Comparison of ENCODE assay signal across 8 cellular contexts in genomic region chr7:155380221-155380861, GRCh38.
A peak's percentile ranks its signal among the peaks of the same experiment; 100 is the strongest.
DNase-seq lines count a peak whose midpoint lies in the region; FAIRE-seq and TF ChIP-seq lines count a peak whose summit lies in the region.

No MANE protein-coding gene starts in this region.

- FAIRE-seq in H54 (lab: Jason Lieb, UNC) (no peak), urothelium cell line (lab: Jason Lieb, UNC) (no peak)

- peaks cover 22% of the 10 kb centered on the region for H3K27me3 ChIP-seq in SJCRH30

- no peak for TF ChIP-seq POLR2A in H54 (IDR thresholded peaks at IDR 0.05; ENCODE audit: low read depth, low read length)

- no peak overlapping the region for H3K4me3 ChIP-seq in SJCRH30

- in situ Hi-C loops in G401 (cut with HindIII; ENCODE audit: low sequenced_read_pairs) = no loop called here

- H3K4me1 ChIP-seq in SJCRH30 = no peaks in the 10 kb centered on the region

- intact Hi-C loops in posterior vena cava (cut with DNase I) = no loop called here

- DNase-seq in G401 (ENCODE audit: low spot score) (peak; percentile 91), H54 (ENCODE audit: insufficient read length, low spot score) (peak; percentile 94), M059J (ENCODE audit: low read depth) (peak; percentile 62), SJCRH30 (peak; percentile 73 to 79), glomerular endothelial cell (ENCODE audit: extremely low read depth, low read depth, low spot score) (peak; percentile 34), posterior vena cava (ENCODE audit: low spot score) (peak; percentile 91), urothelium cell line (ENCODE audit: low spot score) (peak; percentile 50)
- DNase-seq in activated naive CD4-positive, alpha-beta T cell (lab: John Stamatoyannopoulos, UW) = peak; percentile 22 to 35 (median 29)

- H3K27ac ChIP-seq in SJCRH30 = no peak overlapping the region

- H3K36me3 ChIP-seq in SJCRH30 = no peaks in the 10 kb centered on the region

- no peaks in the 10 kb centered on the region for H3K9me3 ChIP-seq in SJCRH30 (replicated peaks)

Comparison
In these comparisons a context has a peak if more than half of its experiments do, and no peak if none do; other contexts are left out.
1. DNase-seq: peak in every context shown above with its lines; median percentile 94 in H54; 91 in G401; 91 in posterior vena cava; 76 in SJCRH30; 62 in M059J; 50 in urothelium cell line; 34 in glomerular endothelial cell; 29 in activated naive CD4-positive, alpha-beta T cell.